ENCODE assay signal across 20 cellular contexts in the genomic region with DNA sequence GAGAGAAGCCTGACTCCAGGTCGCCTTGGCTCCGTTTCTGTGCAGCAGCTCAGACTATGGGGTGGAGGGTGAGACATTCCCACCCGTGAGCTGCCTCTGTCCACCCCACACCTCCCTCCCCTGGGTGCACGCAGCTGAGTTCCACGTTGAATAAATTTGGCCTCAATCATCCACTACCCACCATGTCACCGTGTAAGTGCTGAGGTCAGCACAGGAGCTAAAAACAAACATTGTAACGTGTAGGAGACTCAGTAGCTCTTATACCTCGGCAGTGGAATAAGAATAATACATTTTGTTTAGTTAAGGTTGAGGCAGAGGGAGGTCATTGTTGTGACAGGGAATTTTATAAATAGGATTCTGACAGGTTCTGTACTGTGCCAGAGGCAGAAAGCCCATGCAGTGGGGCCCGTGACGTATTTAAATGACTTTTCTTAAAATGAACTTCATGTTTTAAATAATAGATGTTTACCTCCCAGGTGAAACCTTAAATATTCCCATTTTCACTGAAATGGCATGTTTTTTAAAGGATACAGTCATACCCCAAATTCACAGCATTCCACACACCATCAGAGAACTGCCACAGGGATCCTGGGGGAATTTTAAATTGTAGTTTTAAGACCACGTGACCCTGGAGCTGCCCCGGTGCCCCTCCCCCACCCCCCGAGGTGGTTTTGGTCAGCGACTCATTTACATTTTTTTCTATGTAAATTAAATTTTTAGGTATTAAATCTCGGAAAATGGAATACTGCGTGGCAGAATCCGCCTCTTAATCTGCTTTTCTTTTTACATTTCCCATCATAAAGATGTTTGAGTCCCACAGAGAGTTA. TPM values are rescaled to one million over a fixed set of nuclear protein-coding genes. Genes with fewer than 3 reads are reported as not detected.
DNase-seq lines count a peak whose midpoint lies in the region; ATAC-seq, FAIRE-seq and TF ChIP-seq lines count a peak whose summit lies in the region.
"Had no signal": no experiment of that assay in that cellular context is flagged by ENCODE, and none has a peak within 500 bp of the region (broad histone marks: within the 10 kb centered on the region; RNA-seq: fewer than 3 reads in every experiment).

No MANE protein-coding gene starts in this region.

- TF ChIP-seq POLR2A in HepG2 (IDR thresholded peaks at IDR 0.05; ENCODE audit: insufficient read depth in 1 of 2, low read depth in 2 of 2, low read length in 2 of 2) (no peak), right lobe of liver (IDR thresholded peaks at IDR 0.05) (no peak)

- no peak overlapping the region for H3K4me3 ChIP-seq in HepG2 (replicated peaks in 1 of 3; ENCODE audit: insufficient read depth in 1 of 3, low read depth in 2 of 3, low read length in 3 of 3)
- H3K4me3 ChIP-seq in right lobe of liver = no peak overlapping the region
- no peak overlapping the region for H3K4me3 ChIP-seq in mesodermal cell (ENCODE audit: extremely low read depth, insufficient read depth, low read length, poor library complexity, severe bottlenecking)
- H3K4me3 ChIP-seq: adrenal gland, stomach had no signal

- no peaks in the 10 kb centered on the region for H4K20me1 ChIP-seq in HepG2 (ENCODE audit: insufficient read depth, low read length)

- DNase-seq in HepG2 (ENCODE audit: low spot score) = no peak
- no peak for DNase-seq in right lobe of liver
- DNase-seq in T-helper 17 cell = no peak
- no peak for DNase-seq in HPDE6-E6E7 (ENCODE audit: extremely low spot score)
- no peak for DNase-seq in stimulated activated CD4-positive, alpha-beta T cell treated with anti-CD3 and anti-CD28 coated beads, Interleukin-4, amount 100 ng/mL, for 24 hours
- DNase-seq in posterior cingulate gyrus = no peak
- DNase-seq: activated CD4-positive, alpha-beta memory T cell treated with anti-CD3 and anti-CD28 coated beads, Interleukin-2, amount 10 ng/mL, durations not matched to agents 7 days and 5 days; adrenal gland; Calu3; caudate nucleus; mesenchymal stem cell; NCI-H2029 treated with DMSO at 0.1 percent for 48 hours; SHP77; stomach had no signal

- no peaks in the 10 kb centered on the region for H3K79me2 ChIP-seq in HepG2 (ENCODE audit: insufficient read depth, low read length)

- intact Hi-C loops in HepG2 (cut with micrococcal nuclease; ENCODE audit: unreplicated experiment) = no loop called here
- intact Hi-C loops in right lobe of liver (cut with DNase I) = no loop called here
- intact Hi-C loops in posterior cingulate gyrus (cut with DNase I) = no loop called here

- H3K27me3 Mint-ChIP-seq in T-helper 17 cell = no peaks in the 10 kb centered on the region
- H3K27me3 Mint-ChIP-seq: activated CD4-positive, alpha-beta memory T cell treated with anti-CD3 and anti-CD28 coated beads, Interleukin-2, amount 10 ng/mL, durations not matched to agents 7 days and 5 days had no signal

- no peak overlapping the region for H3K27ac ChIP-seq in HepG2 (ENCODE audit: extremely low read length, insufficient read depth, low read length)
- H3K27ac ChIP-seq in right lobe of liver = no peak overlapping the region
- peak overlapping the region; percentile 45 for H3K27ac ChIP-seq in mesodermal cell (ENCODE audit: low read depth, low read length, severe bottlenecking)
- H3K27ac ChIP-seq: adrenal gland, KMS-11, stomach had no signal

- CTCF ChIA-PET in HepG2 (lab: Yijun Ruan, JAX; ENCODE audit: low intra/inter-chr PET ratio, low total read pairs) = no interaction called here

- in situ Hi-C loops in HepG2 (cut with HindIII; ENCODE audit: extremely low pct_ligation_motif_present, low pct_unique_long_range_greater_than_20kb) = no loop called here

- TF ChIP-seq CTCF in HepG2 (CRISPR knock-in tag; IDR thresholded peaks at IDR 0.05) (no peak), right lobe of liver (IDR thresholded peaks at IDR 0.05) (no peak)

- no peak overlapping the region for H2AFZ ChIP-seq in HepG2 (ENCODE audit: low read length)

- TF ChIP-seq RAD21 in HepG2 (CRISPR knock-in tag; IDR thresholded peaks at IDR 0.05) = no peak

- ATAC-seq in HepG2 = no peak
- no peak for ATAC-seq in right lobe of liver
- no peak for ATAC-seq in T-helper 17 cell
- ATAC-seq in GM18519 (IDR thresholded peaks at IDR 0.05; ENCODE audit: low FRiP score, unreplicated experiment) = no peak
- ATAC-seq: HCT116 had no signal

- H3K4me1 Mint-ChIP-seq in T-helper 17 cell = peaks cover 13% of the 10 kb centered on the region

- H3K4me1 ChIP-seq in HepG2 (ENCODE audit: insufficient read depth, low read length) (no peaks in the 10 kb centered on the region), right lobe of liver (no peaks in the 10 kb centered on the region), mesodermal cell (ENCODE audit: control insufficient read depth, insufficient read depth, low read length, poor library complexity, severe bottlenecking) (peaks cover 29% of the 10 kb centered on the region)
- H3K4me1 ChIP-seq: adrenal gland, stomach had no signal

- H3K36me3 Mint-ChIP-seq in T-helper 17 cell (ENCODE audit: low read depth) = no peaks in the 10 kb centered on the region

- H3K9ac ChIP-seq in HepG2 (ENCODE audit: insufficient read depth, low read depth, low read length) = no peak overlapping the region
- H3K9ac ChIP-seq: KMS-11 had no signal

- H3K27me3 ChIP-seq in HepG2 (ENCODE audit: control insufficient read depth in 1 of 2, insufficient read depth in 2 of 2, low read length in 2 of 2) = peaks cover 17 to 81% of the 10 kb centered on the region in 2 experiments
- H3K27me3 ChIP-seq in right lobe of liver = no peaks in the 10 kb centered on the region
- H3K27me3 ChIP-seq: adrenal gland, stomach had no signal

- H3K36me3 ChIP-seq in HepG2 (replicated peaks in 1 of 2; ENCODE audit: control insufficient read depth in 1 of 2, insufficient read depth in 2 of 2, low read length in 2 of 2) = no peaks in the 10 kb centered on the region
- H3K36me3 ChIP-seq in right lobe of liver = no peaks in the 10 kb centered on the region
- H3K36me3 ChIP-seq in mesodermal cell (ENCODE audit: control insufficient read depth, insufficient read depth, low read length) = peaks cover 67% of the 10 kb centered on the region

- no TSS peak for BruUV-seq in HepG2 (replicated peaks; lab: Mats Ljungman, UMichigan)

- no peak overlapping the region for H3K27ac Mint-ChIP-seq in T-helper 17 cell
- H3K27ac Mint-ChIP-seq: activated CD4-positive, alpha-beta memory T cell treated with anti-CD3 and anti-CD28 coated beads, Interleukin-2, amount 10 ng/mL, durations not matched to agents 7 days and 5 days had no signal

- WGBS in HepG2 (ENCODE audit: low lambda C conversion rate) = 21% methylated on average over 14 of the region's 17 CpGs
- WGBS in right lobe of liver (ENCODE audit: insufficient coverage, low coverage, low lambda C conversion rate, missing lambda C conversion rate) = 65% methylated on average over 12 of the region's 17 CpGs
- 91 to 97% methylated on average over 5 to 9 of the region's 17 CpGs for WGBS in mesodermal cell (ENCODE audit: insufficient coverage in 2 of 2), 2 experiments

- POLR2A ChIA-PET in HepG2 (lab: Yijun Ruan, JAX) = no interaction called here

- H3K9me3 ChIP-seq in HepG2 (ENCODE audit: low read length) = no peaks in the 10 kb centered on the region
- H3K9me3 ChIP-seq in right lobe of liver = no peaks in the 10 kb centered on the region
- no peaks in the 10 kb centered on the region for H3K9me3 ChIP-seq in T-helper 17 cell (ENCODE audit: control insufficient read depth, low read length, poor library complexity, severe bottlenecking)
- no peaks in the 10 kb centered on the region for H3K9me3 ChIP-seq in mesodermal cell (ENCODE audit: control insufficient read depth, low read length)
- H3K9me3 ChIP-seq: adrenal gland, stomach had no signal

- no peak for TF ChIP-seq EP300 in HepG2 (IDR thresholded peaks at IDR 0.05; ENCODE audit: low read depth in 2 of 2, low read length in 2 of 2)
- TF ChIP-seq EP300 in HepG2 (CRISPR knock-in tag; IDR thresholded peaks at IDR 0.05; ENCODE audit: borderline replicate concordance) = no peak

- H3K4me2 ChIP-seq in HepG2 (ENCODE audit: low read depth, low read length) = no peak overlapping the region
- H3K4me2 ChIP-seq: KMS-11 had no signal

- peak overlapping the region; percentile 28 for H3K4me3 Mint-ChIP-seq in T-helper 17 cell
- H3K4me3 Mint-ChIP-seq: activated CD4-positive, alpha-beta memory T cell treated with anti-CD3 and anti-CD28 coated beads, Interleukin-2, amount 10 ng/mL, durations not matched to agents 7 days and 5 days; neural crest cell had no signal

- FAIRE-seq in HepG2 (lab: Jason Lieb, UNC) = no peak
- FAIRE-seq: islet of Langerhans had no signal

TF ChIP-seq in HepG2, 621 proteins besides CTCF, POLR2A, EP300 and RAD21 (continues in another document):
- peak; percentile 76 to 86 for TF ChIP-seq MAFK (conservative IDR thresholded peaks at IDR 0.05 in 1 of 2, IDR thresholded peaks at IDR 0.05 in 1 of 2; ENCODE audit: low read length in 2 of 2)
- no peak for TF ChIP-seq ERF (CRISPR knock-in tag; IDR thresholded peaks at IDR 0.05)
- peak; percentile 70 for TF ChIP-seq MAFF (IDR thresholded peaks at IDR 0.05; ENCODE audit: low read depth, low read length)

RNA-seq across cellular contexts. Expression of a gene that starts 50.2 kb away (rescaled TPM):
- total RNA-seq in HepG2 (2016; rRNA removed; fragmentation: Illumina TruSeq; extraction: Trizol) (not detected in 2 replicates), right lobe of liver (1 to 10 TPM in 5 of 6 experiments, under 1 TPM in 1; 1.00 to 4.3 (median 2.9) TPM), T-helper 17 cell (10 to 100 TPM; 73.4 to 77.8 TPM)
- total RNA-seq in HepG2 (2016; cell fraction: cytosol; rRNA removed; fragmentation: Illumina TruSeq; extraction: Trizol; ENCODE audit: low read depth) = not detected in 2 replicates
- total RNA-seq in HepG2 (2016; cell fraction: insoluble cytoplasmic fraction; rRNA removed; fragmentation: Illumina TruSeq; extraction: Trizol) = not detected in 2 replicates
- total RNA-seq in HepG2 (2016; cell fraction: membrane; rRNA removed; fragmentation: Illumina TruSeq; extraction: Trizol) = not detected in 2 replicates
- not detected in 2 replicates for total RNA-seq in HepG2 (2016; cell fraction: nucleus; rRNA removed; fragmentation: Illumina TruSeq; extraction: Trizol)
- 0.04 TPM in 1 of 2 replicates, not detected in the other for polyA plus RNA-seq in HepG2 (2011; rRNA removed)
- polyA plus RNA-seq in HepG2 (2011; cell fraction: cytosol; rRNA removed) = 0.03 TPM in 1 of 2 replicates, not detected in the other
- polyA plus RNA-seq in HepG2 (2011; cell fraction: nucleus; rRNA removed) = 0.12 and 0.23 TPM in 2 replicates
- 0.04 and 0.05 TPM in 2 replicates for polyA plus RNA-seq in HepG2 (2012)
- polyA plus RNA-seq in HepG2 (2016; cell fraction: cytosol; fragmentation: Illumina TruSeq; extraction: Trizol; ENCODE audit: low read depth) = not detected in 2 replicates
- polyA plus RNA-seq in HepG2 (2016; cell fraction: insoluble cytoplasmic fraction; fragmentation: Illumina TruSeq; extraction: Trizol; ENCODE audit: low read depth) = not detected in 2 replicates
- polyA plus RNA-seq in HepG2 (2016; cell fraction: membrane; fragmentation: Illumina TruSeq; extraction: Trizol; ENCODE audit: low read depth) = not detected in 2 replicates
- polyA plus RNA-seq in HepG2 (2016; cell fraction: nucleus; fragmentation: Illumina TruSeq; extraction: Trizol; ENCODE audit: insufficient read depth, low read depth) = not detected in 2 replicates
- 0.42 TPM in 1 of 2 replicates, not detected in the other for polyA minus RNA-seq in HepG2 (2011; rRNA and poly(A)+ RNA removed; ENCODE audit: low replicate concordance)
- polyA minus RNA-seq in HepG2 (2011; cell fraction: cytosol; rRNA and poly(A)+ RNA removed) = not detected in 2 replicates
- not detected in 2 replicates for polyA minus RNA-seq in HepG2 (2011; cell fraction: nucleus; rRNA and poly(A)+ RNA removed)
- 55.8 TPM for polyA plus RNA-seq in mesodermal cell (2013, experiment 1 of 2)
- 44.4 TPM for polyA plus RNA-seq in mesodermal cell (2013, experiment 2 of 2)

Comparison
In these comparisons a context has a peak if more than half of its experiments do, and no peak if none do; other contexts are left out.
1. RNA of a gene that starts 50.2 kb away (total RNA-seq): 73.4 to 77.8 TPM in T-helper 17 cell; 1.00 to 4.3 TPM in right lobe of liver and not detected in HepG2; every median in the first group is over 10 times any median in the second.